Comparison of ENCODE assay signal across 1 cellular context in the genomic region with DNA sequence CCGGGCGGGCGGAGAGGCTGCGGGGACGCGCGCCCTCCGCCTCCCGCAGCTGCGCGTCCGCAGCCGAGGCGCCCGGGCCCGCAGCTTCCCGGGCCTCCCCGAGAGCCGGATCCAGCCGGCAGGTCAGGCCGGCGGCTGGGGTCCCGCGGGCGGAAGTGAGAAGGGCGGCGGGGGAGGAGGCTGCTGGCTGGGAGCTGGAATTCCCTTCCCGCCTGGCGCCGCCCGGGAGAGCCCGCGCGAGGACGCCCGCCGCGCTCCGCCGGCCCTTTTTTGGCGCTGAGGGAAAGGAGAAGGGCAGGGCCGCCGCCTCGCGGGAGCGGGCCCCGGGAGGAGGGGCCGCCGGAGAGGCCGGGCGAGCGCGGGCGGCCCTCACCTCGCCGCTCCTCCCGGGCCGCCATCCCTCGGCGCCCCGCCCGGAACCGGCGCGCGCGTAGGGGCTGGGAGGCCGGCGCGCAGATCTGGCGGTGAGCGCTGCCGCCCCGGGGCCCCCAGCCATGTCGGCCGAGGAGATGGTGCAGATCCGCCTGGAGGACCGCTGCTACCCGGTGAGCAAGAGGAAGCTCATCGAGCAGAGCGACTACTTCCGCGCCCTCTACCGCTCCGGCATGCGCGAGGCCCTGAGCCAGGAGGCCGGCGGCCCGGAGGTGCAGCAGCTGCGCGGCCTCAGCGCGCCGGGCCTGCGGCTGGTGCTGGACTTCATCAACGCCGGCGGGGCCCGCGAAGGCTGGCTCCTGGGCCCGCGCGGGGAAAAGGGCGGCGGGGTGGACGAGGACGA.
TF ChIP-seq lines count a peak whose summit lies in the region.

A gene with protein sequence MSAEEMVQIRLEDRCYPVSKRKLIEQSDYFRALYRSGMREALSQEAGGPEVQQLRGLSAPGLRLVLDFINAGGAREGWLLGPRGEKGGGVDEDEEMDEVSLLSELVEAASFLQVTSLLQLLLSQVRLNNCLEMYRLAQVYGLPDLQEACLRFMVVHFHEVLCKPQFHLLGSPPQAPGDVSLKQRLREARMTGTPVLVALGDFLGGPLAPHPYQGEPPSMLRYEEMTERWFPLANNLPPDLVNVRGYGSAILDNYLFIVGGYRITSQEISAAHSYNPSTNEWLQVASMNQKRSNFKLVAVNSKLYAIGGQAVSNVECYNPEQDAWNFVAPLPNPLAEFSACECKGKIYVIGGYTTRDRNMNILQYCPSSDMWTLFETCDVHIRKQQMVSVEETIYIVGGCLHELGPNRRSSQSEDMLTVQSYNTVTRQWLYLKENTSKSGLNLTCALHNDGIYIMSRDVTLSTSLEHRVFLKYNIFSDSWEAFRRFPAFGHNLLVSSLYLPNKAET (plus strand): TSS at position 397 of the 775 bp plus-strand sequence. CDS start 98 bp downstream, at position 495.
A gene (minus strand): TSS at position 400 of the 775 bp plus-strand sequence. CDS start 8,960 bp downstream, outside the sequence.

TF ChIP-seq in K562, 482 proteins besides CTCF, POLR2A, EP300 and RAD21 (continues in another document):
- TF ChIP-seq ZNF717 (CRISPR knock-in tag; IDR thresholded peaks at IDR 0.05) (no peak), SMAD4 (CRISPR knock-in tag; conservative IDR thresholded peaks at IDR 0.05) (peak; percentile 66; the same call in 1 of the 2 replicates), CXXC5 (CRISPR knock-in tag; IDR thresholded peaks at IDR 0.05) (peak; percentile 75), RBBP5 (IDR thresholded peaks at IDR 0.05; ENCODE audit: borderline replicate concordance, insufficient read depth, low read length, poor library complexity, severe bottlenecking) (peak; percentile 84), NONO (IDR thresholded peaks at IDR 0.05; ENCODE audit: low read depth in 2 of 2, low read length in 1 of 2) (peak; percentile 66 to 74), ELF1 (tag; IDR thresholded peaks at IDR 0.05) (peak; percentile 71; the same call in 1 of the 2 replicates), FOSL1 (tag; conservative IDR thresholded peaks at IDR 0.05) (peak; percentile 33; the same call in 1 of the 2 replicates), TAF9B (IDR thresholded peaks at IDR 0.05; ENCODE audit: partially characterized antibody) (no peak), HDAC6 (IDR thresholded peaks at IDR 0.05; ENCODE audit: low read depth, low read length) (no peak), HMGN3 (IDR thresholded peaks at IDR 0.05; ENCODE audit: borderline replicate concordance, extremely low read depth, insufficient read length, low read depth, low read length) (peak; percentile 26), E2F3 (CRISPR knock-in tag; IDR thresholded peaks at IDR 0.05) (peak; percentile 34; the same call in 1 of the 2 replicates), ZFX (CRISPR knock-in tag; IDR thresholded peaks at IDR 0.05) (peak; percentile 95), KAT7 (CRISPR knock-in tag; IDR thresholded peaks at IDR 0.05; ENCODE audit: borderline replicate concordance) (peak; percentile 90), CBX5 (IDR thresholded peaks at IDR 0.05; ENCODE audit: borderline replicate concordance, low read depth) (no peak), TEAD1 (CRISPR knock-in tag; IDR thresholded peaks at IDR 0.05) (0 out of 4 replicates have a peak, but pooled peaks of 1 of the 2 experiments have one; percentile 17), POLR3G (IDR thresholded peaks at IDR 0.05; ENCODE audit: extremely low read depth, insufficient read length, insufficient replicate concordance) (no peak), ATF1 (CRISPR knock-in tag; IDR thresholded peaks at IDR 0.05) (no peak), ATF1 (tag; IDR thresholded peaks at IDR 0.05) (peak; percentile 39; the same call in 1 of the 2 replicates), ZNF347 (CRISPR knock-in tag; IDR thresholded peaks at IDR 0.05; ENCODE audit: low read depth) (no peak), PCBP1 (IDR thresholded peaks at IDR 0.05; ENCODE audit: low read depth, low read length, poor library complexity, severe bottlenecking) (peak; percentile 12), CREB1 (IDR thresholded peaks at IDR 0.05) (0 out of 2 replicates have a peak, but pooled peaks have one; percentile 24), CREB1 (CRISPR knock-in tag; IDR thresholded peaks at IDR 0.05) (no peak; the same call in 1 of the 2 replicates), BRD4 (IDR thresholded peaks at IDR 0.05) (no peak), PHF8 (IDR thresholded peaks at IDR 0.05; ENCODE audit: borderline replicate concordance, low read length) (peak; percentile 81; the same call in 1 of the 2 replicates), GATA2 (CRISPR knock-in tag; IDR thresholded peaks at IDR 0.05) (0 out of 2 replicates have a peak, but pooled peaks have one; percentile 23), L3MBTL2 (IDR thresholded peaks at IDR 0.05) (peak; percentile 80), RBFOX2 (IDR thresholded peaks at IDR 0.05; ENCODE audit: low read depth, low read length) (peak; percentile 85), HDAC3 (IDR thresholded peaks at IDR 0.05; ENCODE audit: borderline replicate concordance, partially characterized antibody) (no peak), MAZ (CRISPR knock-in tag; conservative IDR thresholded peaks at IDR 0.05 in 1 of 2, IDR thresholded peaks at IDR 0.05 in 1 of 2) (peak in 1 of 2 experiments; percentile 67; a peak in 3 of 4 replicates), DPF2 (IDR thresholded peaks at IDR 0.05) (no peak), TCF3 (CRISPR knock-in tag; IDR thresholded peaks at IDR 0.05) (0 out of 2 replicates have a peak, but pooled peaks have one; percentile 10), RHOXF2B (CRISPR knock-in tag; conservative IDR thresholded peaks at IDR 0.05) (no peak), ARID2 (IDR thresholded peaks at IDR 0.05) (no peak), HNRNPL (IDR thresholded peaks at IDR 0.05; ENCODE audit: low read depth, low read length) (peak; percentile 19; the same call in 1 of the 2 replicates), KDM5B (IDR thresholded peaks at IDR 0.05; ENCODE audit: insufficient replicate concordance, low read depth, low read length) (peak; percentile 73), PRMT5 (CRISPR knock-in tag; IDR thresholded peaks at IDR 0.05) (0 out of 2 replicates have a peak, but pooled peaks have one; percentile 45), U2AF1 (optimal IDR thresholded peaks at IDR 0.05; ENCODE audit: low read depth, low read length) (no peak)
- TF ChIP-seq, protein P1, sequence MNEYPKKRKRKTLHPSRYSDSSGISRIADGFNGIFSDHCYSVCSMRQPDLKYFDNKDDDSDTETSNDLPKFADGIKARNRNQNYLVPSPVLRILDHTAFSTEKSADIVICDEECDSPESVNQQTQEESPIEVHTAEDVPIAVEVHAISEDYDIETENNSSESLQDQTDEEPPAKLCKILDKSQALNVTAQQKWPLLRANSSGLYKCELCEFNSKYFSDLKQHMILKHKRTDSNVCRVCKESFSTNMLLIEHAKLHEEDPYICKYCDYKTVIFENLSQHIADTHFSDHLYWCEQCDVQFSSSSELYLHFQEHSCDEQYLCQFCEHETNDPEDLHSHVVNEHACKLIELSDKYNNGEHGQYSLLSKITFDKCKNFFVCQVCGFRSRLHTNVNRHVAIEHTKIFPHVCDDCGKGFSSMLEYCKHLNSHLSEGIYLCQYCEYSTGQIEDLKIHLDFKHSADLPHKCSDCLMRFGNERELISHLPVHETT (CRISPR knock-in tag; conservative IDR thresholded peaks at IDR 0.05 in 1 of 2, IDR thresholded peaks at IDR 0.05 in 1 of 2): peak in 1 of 2 experiments; percentile 86; a peak in 2 of 4 replicates
- TF ChIP-seq, protein P2, sequence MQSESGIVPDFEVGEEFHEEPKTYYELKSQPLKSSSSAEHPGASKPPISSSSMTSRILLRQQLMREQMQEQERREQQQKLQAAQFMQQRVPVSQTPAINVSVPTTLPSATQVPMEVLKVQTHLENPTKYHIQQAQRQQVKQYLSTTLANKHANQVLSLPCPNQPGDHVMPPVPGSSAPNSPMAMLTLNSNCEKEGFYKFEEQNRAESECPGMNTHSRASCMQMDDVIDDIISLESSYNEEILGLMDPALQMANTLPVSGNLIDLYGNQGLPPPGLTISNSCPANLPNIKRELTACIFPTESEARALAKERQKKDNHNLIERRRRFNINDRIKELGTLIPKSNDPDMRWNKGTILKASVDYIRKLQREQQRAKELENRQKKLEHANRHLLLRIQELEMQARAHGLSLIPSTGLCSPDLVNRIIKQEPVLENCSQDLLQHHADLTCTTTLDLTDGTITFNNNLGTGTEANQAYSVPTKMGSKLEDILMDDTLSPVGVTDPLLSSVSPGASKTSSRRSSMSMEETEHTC (IDR thresholded peaks at IDR 0.05): no peak
- TF ChIP-seq, protein P3, sequence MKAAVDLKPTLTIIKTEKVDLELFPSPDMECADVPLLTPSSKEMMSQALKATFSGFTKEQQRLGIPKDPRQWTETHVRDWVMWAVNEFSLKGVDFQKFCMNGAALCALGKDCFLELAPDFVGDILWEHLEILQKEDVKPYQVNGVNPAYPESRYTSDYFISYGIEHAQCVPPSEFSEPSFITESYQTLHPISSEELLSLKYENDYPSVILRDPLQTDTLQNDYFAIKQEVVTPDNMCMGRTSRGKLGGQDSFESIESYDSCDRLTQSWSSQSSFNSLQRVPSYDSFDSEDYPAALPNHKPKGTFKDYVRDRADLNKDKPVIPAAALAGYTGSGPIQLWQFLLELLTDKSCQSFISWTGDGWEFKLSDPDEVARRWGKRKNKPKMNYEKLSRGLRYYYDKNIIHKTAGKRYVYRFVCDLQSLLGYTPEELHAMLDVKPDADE (conservative IDR thresholded peaks at IDR 0.05; ENCODE audit: control insufficient read depth, low read depth, low read length): 0 out of 2 replicates have a peak, but pooled peaks have one; percentile 15
- TF ChIP-seq, protein P4, sequence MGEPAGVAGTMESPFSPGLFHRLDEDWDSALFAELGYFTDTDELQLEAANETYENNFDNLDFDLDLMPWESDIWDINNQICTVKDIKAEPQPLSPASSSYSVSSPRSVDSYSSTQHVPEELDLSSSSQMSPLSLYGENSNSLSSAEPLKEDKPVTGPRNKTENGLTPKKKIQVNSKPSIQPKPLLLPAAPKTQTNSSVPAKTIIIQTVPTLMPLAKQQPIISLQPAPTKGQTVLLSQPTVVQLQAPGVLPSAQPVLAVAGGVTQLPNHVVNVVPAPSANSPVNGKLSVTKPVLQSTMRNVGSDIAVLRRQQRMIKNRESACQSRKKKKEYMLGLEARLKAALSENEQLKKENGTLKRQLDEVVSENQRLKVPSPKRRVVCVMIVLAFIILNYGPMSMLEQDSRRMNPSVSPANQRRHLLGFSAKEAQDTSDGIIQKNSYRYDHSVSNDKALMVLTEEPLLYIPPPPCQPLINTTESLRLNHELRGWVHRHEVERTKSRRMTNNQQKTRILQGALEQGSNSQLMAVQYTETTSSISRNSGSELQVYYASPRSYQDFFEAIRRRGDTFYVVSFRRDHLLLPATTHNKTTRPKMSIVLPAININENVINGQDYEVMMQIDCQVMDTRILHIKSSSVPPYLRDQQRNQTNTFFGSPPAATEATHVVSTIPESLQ (CRISPR knock-in tag; IDR thresholded peaks at IDR 0.05): 0 out of 2 replicates have a peak, but pooled peaks have one; percentile 45
- TF ChIP-seq, protein P5, sequence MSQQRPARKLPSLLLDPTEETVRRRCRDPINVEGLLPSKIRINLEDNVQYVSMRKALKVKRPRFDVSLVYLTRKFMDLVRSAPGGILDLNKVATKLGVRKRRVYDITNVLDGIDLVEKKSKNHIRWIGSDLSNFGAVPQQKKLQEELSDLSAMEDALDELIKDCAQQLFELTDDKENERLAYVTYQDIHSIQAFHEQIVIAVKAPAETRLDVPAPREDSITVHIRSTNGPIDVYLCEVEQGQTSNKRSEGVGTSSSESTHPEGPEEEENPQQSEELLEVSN (IDR thresholded peaks at IDR 0.05; ENCODE audit: borderline replicate concordance in 1 of 2, extremely low read depth in 1 of 2, insufficient read depth in 1 of 2, insufficient read length in 1 of 2, low read depth in 1 of 2, low read length in 1 of 2, poor library complexity in 1 of 2, severe bottlenecking in 1 of 2): peak; percentile 64 to 75
- TF ChIP-seq, protein P6, sequence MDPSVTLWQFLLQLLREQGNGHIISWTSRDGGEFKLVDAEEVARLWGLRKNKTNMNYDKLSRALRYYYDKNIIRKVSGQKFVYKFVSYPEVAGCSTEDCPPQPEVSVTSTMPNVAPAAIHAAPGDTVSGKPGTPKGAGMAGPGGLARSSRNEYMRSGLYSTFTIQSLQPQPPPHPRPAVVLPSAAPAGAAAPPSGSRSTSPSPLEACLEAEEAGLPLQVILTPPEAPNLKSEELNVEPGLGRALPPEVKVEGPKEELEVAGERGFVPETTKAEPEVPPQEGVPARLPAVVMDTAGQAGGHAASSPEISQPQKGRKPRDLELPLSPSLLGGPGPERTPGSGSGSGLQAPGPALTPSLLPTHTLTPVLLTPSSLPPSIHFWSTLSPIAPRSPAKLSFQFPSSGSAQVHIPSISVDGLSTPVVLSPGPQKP (CRISPR knock-in tag; IDR thresholded peaks at IDR 0.05): no peak
- TF ChIP-seq, protein P7, sequence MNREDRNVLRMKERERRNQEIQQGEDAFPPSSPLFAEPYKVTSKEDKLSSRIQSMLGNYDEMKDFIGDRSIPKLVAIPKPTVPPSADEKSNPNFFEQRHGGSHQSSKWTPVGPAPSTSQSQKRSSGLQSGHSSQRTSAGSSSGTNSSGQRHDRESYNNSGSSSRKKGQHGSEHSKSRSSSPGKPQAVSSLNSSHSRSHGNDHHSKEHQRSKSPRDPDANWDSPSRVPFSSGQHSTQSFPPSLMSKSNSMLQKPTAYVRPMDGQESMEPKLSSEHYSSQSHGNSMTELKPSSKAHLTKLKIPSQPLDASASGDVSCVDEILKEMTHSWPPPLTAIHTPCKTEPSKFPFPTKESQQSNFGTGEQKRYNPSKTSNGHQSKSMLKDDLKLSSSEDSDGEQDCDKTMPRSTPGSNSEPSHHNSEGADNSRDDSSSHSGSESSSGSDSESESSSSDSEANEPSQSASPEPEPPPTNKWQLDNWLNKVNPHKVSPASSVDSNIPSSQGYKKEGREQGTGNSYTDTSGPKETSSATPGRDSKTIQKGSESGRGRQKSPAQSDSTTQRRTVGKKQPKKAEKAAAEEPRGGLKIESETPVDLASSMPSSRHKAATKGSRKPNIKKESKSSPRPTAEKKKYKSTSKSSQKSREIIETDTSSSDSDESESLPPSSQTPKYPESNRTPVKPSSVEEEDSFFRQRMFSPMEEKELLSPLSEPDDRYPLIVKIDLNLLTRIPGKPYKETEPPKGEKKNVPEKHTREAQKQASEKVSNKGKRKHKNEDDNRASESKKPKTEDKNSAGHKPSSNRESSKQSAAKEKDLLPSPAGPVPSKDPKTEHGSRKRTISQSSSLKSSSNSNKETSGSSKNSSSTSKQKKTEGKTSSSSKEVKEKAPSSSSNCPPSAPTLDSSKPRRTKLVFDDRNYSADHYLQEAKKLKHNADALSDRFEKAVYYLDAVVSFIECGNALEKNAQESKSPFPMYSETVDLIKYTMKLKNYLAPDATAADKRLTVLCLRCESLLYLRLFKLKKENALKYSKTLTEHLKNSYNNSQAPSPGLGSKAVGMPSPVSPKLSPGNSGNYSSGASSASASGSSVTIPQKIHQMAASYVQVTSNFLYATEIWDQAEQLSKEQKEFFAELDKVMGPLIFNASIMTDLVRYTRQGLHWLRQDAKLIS (CRISPR knock-in tag; IDR thresholded peaks at IDR 0.05): peak; percentile 84; the same call in 1 of the 2 replicates
- TF ChIP-seq, protein P8, sequence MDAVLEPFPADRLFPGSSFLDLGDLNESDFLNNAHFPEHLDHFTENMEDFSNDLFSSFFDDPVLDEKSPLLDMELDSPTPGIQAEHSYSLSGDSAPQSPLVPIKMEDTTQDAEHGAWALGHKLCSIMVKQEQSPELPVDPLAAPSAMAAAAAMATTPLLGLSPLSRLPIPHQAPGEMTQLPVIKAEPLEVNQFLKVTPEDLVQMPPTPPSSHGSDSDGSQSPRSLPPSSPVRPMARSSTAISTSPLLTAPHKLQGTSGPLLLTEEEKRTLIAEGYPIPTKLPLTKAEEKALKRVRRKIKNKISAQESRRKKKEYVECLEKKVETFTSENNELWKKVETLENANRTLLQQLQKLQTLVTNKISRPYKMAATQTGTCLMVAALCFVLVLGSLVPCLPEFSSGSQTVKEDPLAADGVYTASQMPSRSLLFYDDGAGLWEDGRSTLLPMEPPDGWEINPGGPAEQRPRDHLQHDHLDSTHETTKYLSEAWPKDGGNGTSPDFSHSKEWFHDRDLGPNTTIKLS (IDR thresholded peaks at IDR 0.05; ENCODE audit: borderline replicate concordance, low read depth): peak; percentile 30; the same call in 1 of the 2 replicates
